Comparison of ENCODE assay signal across 8 cellular contexts in the genomic region with DNA sequence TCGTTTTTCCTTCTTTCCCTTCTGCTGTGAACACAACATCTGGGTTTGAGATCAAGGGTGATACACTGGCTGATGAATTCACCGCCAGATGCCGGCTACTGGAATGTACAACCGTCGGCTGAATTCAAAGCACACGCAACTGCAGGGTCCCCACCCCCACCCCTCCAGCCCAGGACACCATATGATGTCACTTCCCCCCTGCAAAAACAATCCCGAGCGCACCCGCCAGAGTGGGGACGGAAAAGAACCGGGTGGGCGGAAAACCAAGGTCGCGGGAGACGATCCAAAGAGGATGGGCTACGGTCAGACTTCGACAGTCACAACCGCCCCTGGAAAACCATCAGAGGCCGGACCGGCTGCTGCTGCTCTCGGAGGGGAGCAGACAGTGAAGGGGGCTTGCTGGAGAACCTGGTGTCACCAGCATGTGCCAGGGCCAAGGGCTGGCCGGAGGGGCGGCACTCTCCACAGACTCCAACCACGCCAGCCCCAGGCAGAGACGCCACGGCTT. TPM values are rescaled to one million over a fixed set of nuclear protein-coding genes. Genes with fewer than 3 reads are reported as not detected.
DNase-seq lines count a peak whose midpoint lies in the region; ATAC-seq and TF ChIP-seq lines count a peak whose summit lies in the region.

No MANE protein-coding gene starts in this region.

- no peak overlapping the region for H3K27ac Mint-ChIP-seq in activated CD4-positive, alpha-beta memory T cell treated with anti-CD3 and anti-CD28 coated beads, Interleukin-2, amount 10 ng/mL, durations not matched to agents 7 days and 5 days
- H3K27ac Mint-ChIP-seq in endothelial cell (ENCODE audit: unreplicated experiment): no peak overlapping the region

- 16 to 40% (median 22%) methylated on average over 23 to 26 of the region's 26 CpGs for WGBS in psoas muscle, 3 donors

- H3K27me3 ChIP-seq in psoas muscle (ENCODE audit: insufficient read depth in 3 of 3, low read length in 2 of 3): peaks cover 0 to 8% (median 0%) of the 10 kb centered on the region in 3 donors

- H3K9me3 Mint-ChIP-seq in activated CD4-positive, alpha-beta memory T cell treated with anti-CD3 and anti-CD28 coated beads, Interleukin-2, amount 10 ng/mL, durations not matched to agents 7 days and 5 days: no peaks in the 10 kb centered on the region
- no peaks in the 10 kb centered on the region for H3K9me3 Mint-ChIP-seq in endothelial cell (ENCODE audit: unreplicated experiment)

- no peaks in the 10 kb centered on the region for H3K9me3 ChIP-seq in psoas muscle

- peak; percentile 17 to 41 (median 30) for ATAC-seq in psoas muscle
- ATAC-seq in GM18511 (IDR thresholded peaks at IDR 0.05; ENCODE audit: unreplicated experiment): no peak

- H3K4me1 ChIP-seq in psoas muscle: peaks cover 48% of the 10 kb centered on the region

- POLR2A ChIA-PET in activated CD4-positive, alpha-beta memory T cell treated with anti-CD3 and anti-CD28 coated beads, Interleukin-2, amount 10 ng/mL, durations not matched to agents 7 days and 5 days (lab: Charles Lee): no interaction called here

- peak overlapping the region; percentile 27 for H3K4me3 Mint-ChIP-seq in activated CD4-positive, alpha-beta memory T cell treated with anti-CD3 and anti-CD28 coated beads, Interleukin-2, amount 10 ng/mL, durations not matched to agents 7 days and 5 days
- H3K4me3 Mint-ChIP-seq in endothelial cell (ENCODE audit: unreplicated experiment): no peak overlapping the region

- peaks cover 18% of the 10 kb centered on the region for H3K27me3 Mint-ChIP-seq in activated CD4-positive, alpha-beta memory T cell treated with anti-CD3 and anti-CD28 coated beads, Interleukin-2, amount 10 ng/mL, durations not matched to agents 7 days and 5 days
- H3K27me3 Mint-ChIP-seq in endothelial cell (ENCODE audit: unreplicated experiment): peaks cover 15% of the 10 kb centered on the region

- TF ChIP-seq CTCF in fibroblast of pulmonary artery (IDR thresholded peaks at IDR 0.05; ENCODE audit: low read length, missing control alignments) (no peak), psoas muscle (IDR thresholded peaks at IDR 0.05) (no peak), endothelial cell (IDR thresholded peaks at IDR 0.05; ENCODE audit: unreplicated experiment) (no peak)

- CTCF ChIA-PET in activated CD4-positive, alpha-beta memory T cell treated with anti-CD3 and anti-CD28 coated beads, Interleukin-2, amount 10 ng/mL, durations not matched to agents 7 days and 5 days (lab: Charles Lee): interaction anchor here (1.0 kb wide), 1 partner anchor 13 kb away, joined by 4 read pairs; no protein-coding TSS in a partner anchor

- DNase-seq in GM04504 (ENCODE audit: low read depth) (peak; percentile 80), fibroblast of pulmonary artery (ENCODE audit: low read depth) (peak; percentile 96), psoas muscle (peak; percentile 86), endothelial cell (ENCODE audit: low spot score) (no peak), RKO (ENCODE audit: low spot score) (no peak), T-helper 9 cell (no peak)
- DNase-seq in activated CD4-positive, alpha-beta memory T cell treated with anti-CD3 and anti-CD28 coated beads, Interleukin-2, amount 10 ng/mL, durations not matched to agents 7 days and 5 days: peak; percentile 21

- peak overlapping the region; percentile 77 for H3K27ac ChIP-seq in psoas muscle

- H3K4me1 Mint-ChIP-seq in activated CD4-positive, alpha-beta memory T cell treated with anti-CD3 and anti-CD28 coated beads, Interleukin-2, amount 10 ng/mL, durations not matched to agents 7 days and 5 days: peaks cover 21% of the 10 kb centered on the region
- peaks cover 32% of the 10 kb centered on the region for H3K4me1 Mint-ChIP-seq in endothelial cell (ENCODE audit: unreplicated experiment)

- H3K36me3 ChIP-seq in psoas muscle (ENCODE audit: insufficient read depth in 1 of 2, low read depth in 1 of 2): no peaks in the 10 kb centered on the region

- H3K4me3 ChIP-seq in fibroblast of pulmonary artery (replicated peaks; ENCODE audit: low read depth, low read length) (peak overlapping the region; percentile 2), psoas muscle (peak overlapping the region; percentile 31)

- H3K36me3 Mint-ChIP-seq in activated CD4-positive, alpha-beta memory T cell treated with anti-CD3 and anti-CD28 coated beads, Interleukin-2, amount 10 ng/mL, durations not matched to agents 7 days and 5 days (ENCODE audit: low read depth): no peaks in the 10 kb centered on the region
- peaks cover 6% of the 10 kb centered on the region for H3K36me3 Mint-ChIP-seq in endothelial cell (ENCODE audit: low read depth, unreplicated experiment)

- intact Hi-C loops in psoas muscle (cut with DNase I): loop anchor here in 1 of 2 donors (5.0 kb wide), 1 partner anchor 53 kb away; no protein-coding TSS in a partner anchor

RNA-seq across cellular contexts. Expression of a gene that starts 23.3 kb away (rescaled TPM):
- total RNA-seq in activated CD4-positive, alpha-beta memory T cell treated with anti-CD3 and anti-CD28 coated beads, Interleukin-2, amount 10 ng/mL, durations not matched to agents 7 days and 5 days: not detected
- total RNA-seq in psoas muscle (under 1 TPM; 0.19 to 0.52 (median 0.43) TPM), endothelial cell (ENCODE audit: unreplicated experiment) (1.4 TPM)
- under 1 TPM in 1 of 3 donors, not detected in 2; 0.04 TPM for polyA plus RNA-seq in psoas muscle

RNA-seq across cellular contexts. Expression of a gene that starts 39.1 kb away (rescaled TPM):
- total RNA-seq in activated CD4-positive, alpha-beta memory T cell treated with anti-CD3 and anti-CD28 coated beads, Interleukin-2, amount 10 ng/mL, durations not matched to agents 7 days and 5 days: 10 to 100 TPM; 95.4 to 96.8 TPM
- total RNA-seq in psoas muscle (10 to 100 TPM; 24.2 to 40.5 (median 28.8) TPM), endothelial cell (ENCODE audit: unreplicated experiment) (56.7 TPM)
- polyA plus RNA-seq in psoas muscle: 10 to 100 TPM; 14.0 to 23.7 (median 20.6) TPM

RNA-seq across cellular contexts. Expression of a gene that starts 45.5 kb away (rescaled TPM):
- total RNA-seq in activated CD4-positive, alpha-beta memory T cell treated with anti-CD3 and anti-CD28 coated beads, Interleukin-2, amount 10 ng/mL, durations not matched to agents 7 days and 5 days: 1 to 10 TPM; 3.3 TPM
- total RNA-seq in psoas muscle (10 to 100 TPM; 18.5 to 53.6 (median 25.2) TPM), endothelial cell (ENCODE audit: unreplicated experiment) (41.5 TPM)
- polyA plus RNA-seq in psoas muscle: 10 to 100 TPM; 10.3 to 12.7 (median 10.6) TPM

Comparison
In these comparisons a context has a peak if more than half of its experiments do, and no peak if none do; other contexts are left out.
1. DNase-seq: peak in GM04504 (single experiment), activated CD4-positive, alpha-beta memory T cell treated with anti-CD3 and anti-CD28 coated beads, Interleukin-2, amount 10 ng/mL, durations not matched to agents 7 days and 5 days (single experiment), fibroblast of pulmonary artery (single experiment) and psoas muscle (2 of 2); none in endothelial cell (single experiment), RKO (single experiment) and T-helper 9 cell (single experiment).